Comparison of ENCODE assay signal across 25 cellular contexts in the genomic region with DNA sequence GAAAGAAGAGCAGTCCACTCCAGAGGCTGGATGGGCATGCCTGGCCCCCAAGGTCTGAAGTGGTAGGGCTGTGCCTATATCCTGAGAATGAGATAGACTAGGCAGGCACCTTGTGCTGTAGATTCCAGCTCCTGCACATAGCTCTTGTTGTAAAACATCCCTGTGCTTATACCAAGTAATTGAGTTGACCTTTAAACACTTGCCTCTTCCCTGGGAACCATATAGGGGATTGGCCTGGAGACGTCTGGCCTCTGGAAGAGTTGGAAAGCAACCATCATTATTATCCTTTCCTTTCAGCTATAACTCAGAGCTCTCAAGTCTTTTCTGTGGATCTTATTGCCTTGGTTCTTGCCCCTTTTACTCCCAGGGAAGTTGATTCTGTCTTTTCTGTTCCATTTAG. TPM values are rescaled to one million over a fixed set of nuclear protein-coding genes. Genes with fewer than 3 reads are reported as not detected.
DNase-seq lines count a peak whose midpoint lies in the region; ATAC-seq and TF ChIP-seq lines count a peak whose summit lies in the region.
"Had no signal": no experiment of that assay in that cellular context is flagged by ENCODE, and none has a peak within 500 bp of the region (broad histone marks: within the 10 kb centered on the region; RNA-seq: fewer than 3 reads in every experiment).

No MANE protein-coding gene starts in this region.

- H3K36me3 Mint-ChIP-seq in activated CD8-positive, alpha-beta T cell treated with anti-CD3 and anti-CD28 coated beads for 36 hours (ENCODE audit: low read depth), result peaks cover 10% of the 10 kb centered on the region
- peaks cover 26% of the 10 kb centered on the region for H3K36me3 Mint-ChIP-seq in activated CD8-positive, alpha-beta T cell treated with anti-CD3 and anti-CD28 coated beads, Interleukin-2, amount 10 ng/mL, durations not matched to agents 7 days and 5 days (ENCODE audit: low read depth)

- H3K4me3 ChIP-seq in WERI-Rb-1 (ENCODE audit: low read depth, low read length) (no peak overlapping the region), muscle layer of duodenum (ENCODE audit: low read depth in 1 of 2, low read length in 2 of 2) (no peak overlapping the region), subcutaneous abdominal adipose tissue (ENCODE audit: low read depth in 1 of 5, low read length in 5 of 5) (no peak overlapping the region), coronary artery (no peak overlapping the region)
- H3K4me3 ChIP-seq: A549, BLaER1, dorsolateral prefrontal cortex, prostate gland, smooth muscle cell, uterus had no signal

- DNase-seq in activated CD8-positive, alpha-beta T cell treated with anti-CD3 and anti-CD28 coated beads for 36 hours, result no peak
- DNase-seq in activated CD8-positive, alpha-beta T cell treated with anti-CD3 and anti-CD28 coated beads, Interleukin-2, amount 10 ng/mL, durations not matched to agents 7 days and 5 days, result no peak
- DNase-seq in WERI-Rb-1 (no peak), 8988T (no peak), coronary artery (ENCODE audit: low spot score) (no peak), NCI-H1092 (lab: John Stamatoyannopoulos, UW) (no peak)
- DNase-seq: activated CD4-positive, CD25-positive, alpha-beta regulatory T cell treated with anti-CD3 and anti-CD28 coated beads, Interleukin-2, amount 50 U/mL, for 72 hours; dorsolateral prefrontal cortex; kidney; NCI-H2081 treated with DMSO at 0.1 percent for 48 hours; NCI-H524 treated with DMSO at 0.1 percent for 48 hours; stimulated activated CD4-positive, alpha-beta T cell treated with anti-CD3 and anti-CD28 coated beads, Interleukin-4, amount 100 ng/mL, for 1 hour; stimulated activated naive CD8-positive, alpha-beta T cell treated with anti-CD3 and anti-CD28 coated beads, Interleukin-15, amount 100 ng/mL, for 72 hours; T-helper 9 cell; uterus had no signal

- H3K4me1 ChIP-seq in muscle layer of duodenum (ENCODE audit: control insufficient read depth in 1 of 2, insufficient read depth in 2 of 2, low read length in 2 of 2) (peaks cover 36 to 44% of the 10 kb centered on the region in 2 donors), subcutaneous abdominal adipose tissue (ENCODE audit: control insufficient read depth in 5 of 5, insufficient read depth in 5 of 5, low read length in 5 of 5) (peaks cover 16 to 69% (median 48%) of the 10 kb centered on the region in 5 donors)
- H3K4me1 ChIP-seq: A549, uterus had no signal

- H3K27ac Mint-ChIP-seq in activated CD8-positive, alpha-beta T cell treated with anti-CD3 and anti-CD28 coated beads for 36 hours, result peak overlapping the region; percentile 47
- no peak overlapping the region for H3K27ac Mint-ChIP-seq in activated CD8-positive, alpha-beta T cell treated with anti-CD3 and anti-CD28 coated beads, Interleukin-2, amount 10 ng/mL, durations not matched to agents 7 days and 5 days
- H3K27ac Mint-ChIP-seq: nephron had no signal

- peak overlapping the region in 2 of 5 donors; percentile 27 to 30 for H3K9ac ChIP-seq in subcutaneous abdominal adipose tissue (ENCODE audit: low read length in 5 of 5)
- H3K9ac ChIP-seq: BLaER1 had no signal

- no peaks in the 10 kb centered on the region for H3K27me3 ChIP-seq in WERI-Rb-1 (ENCODE audit: insufficient read depth, low read depth, severe bottlenecking)
- H3K27me3 ChIP-seq in muscle layer of duodenum (ENCODE audit: low read depth, low read length), result no peaks in the 10 kb centered on the region
- no peaks in the 10 kb centered on the region for H3K27me3 ChIP-seq in subcutaneous abdominal adipose tissue (ENCODE audit: control insufficient read depth in 5 of 5, insufficient read depth in 4 of 5, low read length in 5 of 5)
- H3K27me3 ChIP-seq: BLaER1, dorsolateral prefrontal cortex, uterus had no signal

- H3K27ac ChIP-seq in WERI-Rb-1 (peak overlapping the region; percentile 47), muscle layer of duodenum (ENCODE audit: low read length) (peak overlapping the region; percentile 85), subcutaneous abdominal adipose tissue (ENCODE audit: low read depth, low read length) (peak overlapping the region; percentile 79), coronary artery (no peak overlapping the region)
- H3K27ac ChIP-seq: A549, BLaER1, dorsolateral prefrontal cortex, prostate gland, uterus had no signal

- no peak for TF ChIP-seq CTCF in activated CD8-positive, alpha-beta T cell treated with anti-CD3 and anti-CD28 coated beads for 36 hours (IDR thresholded peaks at IDR 0.05)
- TF ChIP-seq CTCF in WERI-Rb-1 (IDR thresholded peaks at IDR 0.05; ENCODE audit: low read depth, low read length) (no peak), coronary artery (IDR thresholded peaks at IDR 0.05) (no peak)

- no peaks in the 10 kb centered on the region for H3K9me3 Mint-ChIP-seq in activated CD8-positive, alpha-beta T cell treated with anti-CD3 and anti-CD28 coated beads for 36 hours
- no peaks in the 10 kb centered on the region for H3K9me3 Mint-ChIP-seq in activated CD8-positive, alpha-beta T cell treated with anti-CD3 and anti-CD28 coated beads, Interleukin-2, amount 10 ng/mL, durations not matched to agents 7 days and 5 days (ENCODE audit: insufficient read depth)
- H3K9me3 Mint-ChIP-seq: activated T-helper 2 cell treated with anti-CD3 and anti-CD28 coated beads, Interferon-gamma antibody, Interleukin-2, Interleukin-4, amounts not matched to agents 10 μg/mL and 5 μg/mL and 100 μg/mL, durations not matched to agents 14 hours and 24 hours and 36 hours; nephron; stimulated activated naive CD8-positive, alpha-beta T cell treated with anti-CD3 and anti-CD28 coated beads, Interleukin-15, amount 100 ng/mL, for 72 hours had no signal

- CTCF ChIA-PET in activated CD8-positive, alpha-beta T cell treated with anti-CD3 and anti-CD28 coated beads for 36 hours (lab: Charles Lee), result interaction anchor here (0.6 to 4.1 kb wide), 9 partner anchors 9 to 86 kb away, joined by 3 to 19 read pairs (median 4); a partner anchor contains a TSS
- CTCF ChIA-PET in activated CD8-positive, alpha-beta T cell treated with anti-CD3 and anti-CD28 coated beads, Interleukin-2, amount 10 ng/mL, durations not matched to agents 7 days and 5 days (lab: Charles Lee), result interaction anchor here (0.7 to 12.9 kb wide), 2 partner anchors 16 to 119 kb away, joined by 3 to 117 read pairs; a partner anchor contains a TSS

- no peak for ATAC-seq in activated CD8-positive, alpha-beta T cell treated with anti-CD3 and anti-CD28 coated beads for 36 hours
- ATAC-seq in activated CD8-positive, alpha-beta T cell treated with anti-CD3 and anti-CD28 coated beads, Interleukin-2, amount 10 ng/mL, durations not matched to agents 7 days and 5 days, result no peak
- ATAC-seq: A549; HepG2; SK-N-SH treated with all-trans-retinoic acid at 6 μM for 48 hours; stimulated activated naive CD8-positive, alpha-beta T cell treated with anti-CD3 and anti-CD28 coated beads, Interleukin-15, amount 100 ng/mL, for 72 hours had no signal

- H3K27me3 Mint-ChIP-seq in activated CD8-positive, alpha-beta T cell treated with anti-CD3 and anti-CD28 coated beads for 36 hours, result no peaks in the 10 kb centered on the region
- H3K27me3 Mint-ChIP-seq in activated CD8-positive, alpha-beta T cell treated with anti-CD3 and anti-CD28 coated beads, Interleukin-2, amount 10 ng/mL, durations not matched to agents 7 days and 5 days (ENCODE audit: low read depth), result no peaks in the 10 kb centered on the region
- H3K27me3 Mint-ChIP-seq: stimulated activated naive CD8-positive, alpha-beta T cell treated with anti-CD3 and anti-CD28 coated beads, Interleukin-15, amount 100 ng/mL, for 72 hours had no signal

- no peaks in the 10 kb centered on the region for H3K9me3 ChIP-seq in WERI-Rb-1 (ENCODE audit: severe bottlenecking)
- no peaks in the 10 kb centered on the region for H3K9me3 ChIP-seq in muscle layer of duodenum (ENCODE audit: control insufficient read depth in 1 of 2, low read length in 2 of 2)
- no peaks in the 10 kb centered on the region for H3K9me3 ChIP-seq in subcutaneous abdominal adipose tissue (ENCODE audit: control insufficient read depth in 5 of 5, low read length in 5 of 5)
- H3K9me3 ChIP-seq: A549, BLaER1, prostate gland, uterus had no signal

- peaks cover 34% of the 10 kb centered on the region for H3K4me1 Mint-ChIP-seq in activated CD8-positive, alpha-beta T cell treated with anti-CD3 and anti-CD28 coated beads for 36 hours (ENCODE audit: low read depth)
- H3K4me1 Mint-ChIP-seq in activated CD8-positive, alpha-beta T cell treated with anti-CD3 and anti-CD28 coated beads, Interleukin-2, amount 10 ng/mL, durations not matched to agents 7 days and 5 days (ENCODE audit: low read depth), result peaks cover 43% of the 10 kb centered on the region

- H3K36me3 ChIP-seq in WERI-Rb-1, result peaks cover 44% of the 10 kb centered on the region
- H3K36me3 ChIP-seq in muscle layer of duodenum (ENCODE audit: control insufficient read depth in 1 of 2, insufficient read depth in 2 of 2, low read length in 2 of 2), result peaks cover 0 to 4% of the 10 kb centered on the region in 2 donors
- H3K36me3 ChIP-seq in subcutaneous abdominal adipose tissue (ENCODE audit: control insufficient read depth in 5 of 5, insufficient read depth in 5 of 5, low read length in 5 of 5), result peaks cover 0 to 5% (median 0%) of the 10 kb centered on the region in 5 donors
- H3K36me3 ChIP-seq: prostate gland, uterus had no signal

- no peak overlapping the region for H3K4me3 Mint-ChIP-seq in activated CD8-positive, alpha-beta T cell treated with anti-CD3 and anti-CD28 coated beads for 36 hours
- H3K4me3 Mint-ChIP-seq in activated CD8-positive, alpha-beta T cell treated with anti-CD3 and anti-CD28 coated beads, Interleukin-2, amount 10 ng/mL, durations not matched to agents 7 days and 5 days, result no peak overlapping the region
- H3K4me3 Mint-ChIP-seq: nephron; stimulated activated naive CD8-positive, alpha-beta T cell treated with anti-CD3 and anti-CD28 coated beads, Interleukin-15, amount 100 ng/mL, for 72 hours had no signal

- POLR2A ChIA-PET in activated CD8-positive, alpha-beta T cell treated with anti-CD3 and anti-CD28 coated beads for 36 hours (lab: Charles Lee), result interaction anchor here (1.3 to 2.1 kb wide), 2 partner anchors 11 to 15 kb away, joined by 4 to 6 read pairs; a partner anchor contains a TSS
- POLR2A ChIA-PET in activated CD8-positive, alpha-beta T cell treated with anti-CD3 and anti-CD28 coated beads, Interleukin-2, amount 10 ng/mL, durations not matched to agents 7 days and 5 days (lab: Charles Lee), result interaction anchor here (1.2 kb wide), 1 partner anchor 14 kb away, joined by 3 read pairs; no protein-coding TSS in a partner anchor

- intact Hi-C loops in activated CD8-positive, alpha-beta T cell treated with anti-CD3 and anti-CD28 coated beads for 36 hours (cut with micrococcal nuclease), result no loop called here

RNA-seq across cellular contexts. Expression of a gene that starts 15.1 kb away (rescaled TPM):
- 10 to 100 TPM; 23.2 to 25.5 TPM for total RNA-seq in activated CD8-positive, alpha-beta T cell treated with anti-CD3 and anti-CD28 coated beads for 36 hours
- total RNA-seq in activated CD8-positive, alpha-beta T cell treated with anti-CD3 and anti-CD28 coated beads, Interleukin-2, amount 10 ng/mL, durations not matched to agents 7 days and 5 days, result 10 to 100 TPM; 42.7 to 44.3 TPM

Comparison
In these comparisons a context has a peak if more than half of its experiments do, and no peak if none do; other contexts are left out.
1. H3K27ac ChIP-seq: peak in WERI-Rb-1 (single experiment), muscle layer of duodenum (single experiment) and subcutaneous abdominal adipose tissue (single experiment); none in coronary artery (0 of 2).